33 cellular contexts compared by ENCODE assay signal in the genomic region with DNA sequence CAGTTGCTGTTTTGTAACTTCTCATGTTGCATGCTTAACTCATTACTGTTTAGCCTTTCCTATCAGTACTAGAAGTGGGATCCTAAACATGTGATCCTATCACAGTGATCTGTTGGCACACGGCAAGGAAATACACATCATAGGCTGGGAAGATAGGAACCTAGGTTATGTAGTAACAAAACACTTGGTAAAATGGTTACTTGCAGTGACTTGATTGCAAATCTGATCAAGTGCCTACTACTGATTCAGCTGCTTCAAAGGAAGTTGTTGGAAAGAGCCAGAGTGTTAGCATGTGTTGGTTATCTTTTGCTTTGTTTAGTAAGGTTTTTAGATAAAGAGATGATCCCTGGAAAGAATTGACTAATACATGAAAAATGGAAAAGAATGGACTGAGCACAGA.
"Had no signal": no experiment of that assay in that cellular context is flagged by ENCODE, and none has a peak within 500 bp of the region (broad histone marks: within the 10 kb centered on the region; RNA-seq: fewer than 3 reads in every experiment).

No MANE protein-coding gene starts in this region.

- ATAC-seq: activated CD8-positive, alpha-beta T cell treated with anti-CD3 and anti-CD28 coated beads for 36 hours; activated naive CD4-positive, alpha-beta T cell treated with anti-CD3 and anti-CD28 coated beads, Interleukin-2, amount 50 U/mL, for 72 hours; activated T-cell treated with anti-CD3 and anti-CD28 coated beads, Interleukin-2, amount 50 U/mL, for 4 hours; activated T-cell treated with anti-CD3 and anti-CD28 coated beads, Interleukin-2, amount 50 U/mL, for 72 hours; activated T-helper 17 cell treated with anti-CD3 and anti-CD28 coated beads, Interleukin-2, amount 50 U/mL, for 72 hours; body of pancreas had no signal

- FAIRE-seq: astrocyte had no signal

- H3K36me3 ChIP-seq: adrenal gland, brain microvascular endothelial cell, breast epithelium had no signal

- H3K9me3 ChIP-seq: body of pancreas, breast epithelium had no signal

- DNase-seq: activated B cell treated with CpG ODN at 0.5 μM for 24 hours; activated CD4-positive, alpha-beta memory T cell treated with anti-CD3 and anti-CD28 coated beads for 36 hours; activated CD4-positive, alpha-beta T cell treated with anti-CD3 and anti-CD28 coated beads for 4 hours; activated CD4-positive, alpha-beta T cell treated with anti-CD3 and anti-CD28 coated beads, Interleukin-2, amount 10 ng/mL, durations not matched to agents 24 days and 14 days; activated CD4-positive, alpha-beta T cell treated with anti-CD3 and anti-CD28 coated beads, Interleukin-2, amount 50 U/mL, for 1 hour; activated CD4-positive, alpha-beta T cell treated with anti-CD3 and anti-CD28 coated beads, Interleukin-2, amount 50 U/mL, for 4 hours; activated CD4-positive, CD25-positive, alpha-beta regulatory T cell treated with anti-CD3 and anti-CD28 coated beads, Interleukin-2, amount 50 U/mL, for 72 hours; activated CD8-positive, alpha-beta memory T cell treated with anti-CD3 and anti-CD28 coated beads, Interleukin-2, amount 50 U/mL, for 4 hours; activated CD8-positive, alpha-beta T cell treated with anti-CD3 and anti-CD28 coated beads for 36 hours; activated effector memory CD4-positive, alpha-beta T cell treated with anti-CD3 and anti-CD28 coated beads, Interleukin-2, amount 50 U/mL, for 16 hours; activated gamma-delta T cell treated with Interleukin-2 at 50 U/mL for 16 hours; activated naive CD4-positive, alpha-beta T cell; activated naive CD4-positive, alpha-beta T cell treated with anti-CD3 and anti-CD28 coated beads for 36 hours; activated naive CD4-positive, alpha-beta T cell treated with anti-CD3 and anti-CD28 coated beads, Interleukin-2, amount 50 U/mL, for 16 hours; activated naive CD8-positive, alpha-beta T cell treated with anti-CD3 and anti-CD28 coated beads for 36 hours; activated T-cell treated with anti-CD3 and anti-CD28 coated beads for 4 hours; activated T-cell treated with anti-CD3 and anti-CD28 coated beads, Interleukin-2, amount 50 U/mL, for 1 hour; activated T-cell treated with anti-CD3 and anti-CD28 coated beads, Interleukin-2, amount 50 U/mL, for 4 hours; activated T-cell treated with anti-CD3 and anti-CD28 coated beads, Interleukin-2, amount 50 U/mL, for 72 hours; adrenal gland; amniotic stem cell; aorta; body of pancreas; brain microvascular endothelial cell; central memory CD4-positive, alpha-beta T cell; T-helper 1 cell; T-helper 2 cell; T-helper 9 cell had no signal

- H3K27ac ChIP-seq: adrenal gland, body of pancreas, brain microvascular endothelial cell, breast epithelium, VCaP had no signal

- H3K4me1 ChIP-seq: adrenal gland, body of pancreas, breast epithelium had no signal

- H3K4me3 ChIP-seq: adrenal gland, body of pancreas, breast epithelium had no signal

- H3K27me3 ChIP-seq: adrenal gland, body of pancreas, brain microvascular endothelial cell, breast epithelium had no signal
